Comparison of ENCODE assay signal across 7 cellular contexts in genomic region chr5:52725065-52725746, GRCh38.
A peak's percentile ranks its signal among the peaks of the same experiment; 100 is the strongest.
DNase-seq lines count a peak whose midpoint lies in the region; ATAC-seq lines count a peak whose summit lies in the region.

No MANE protein-coding gene starts in this region.

- H3K4me1 Mint-ChIP-seq in T-cell: peaks cover 67 to 72% (median 70%) of the 10 kb centered on the region in 3 donors

- POLR2A ChIA-PET in T-cell (lab: Charles Lee): interaction anchor here (0.6 to 1.2 kb wide), 4 partner anchors 39 to 209 kb away, joined by 3 to 6 read pairs (median 4); no protein-coding TSS in a partner anchor

- peak overlapping the region; percentile 54 to 68 (median 62) for H3K4me3 Mint-ChIP-seq in T-cell

- H3K27ac Mint-ChIP-seq in T-cell: peak overlapping the region; percentile 91 to 96

- CTCF ChIA-PET in T-cell (lab: Charles Lee): interaction anchor here in 1 of 2 donors (0.5 to 1.7 kb wide), 6 partner anchors 19 to 666 kb away, joined by 3 to 10 read pairs (median 3); no protein-coding TSS in a partner anchor

- peaks cover 0 to 10% (median 8%) of the 10 kb centered on the region in 3 donors for H3K9me3 Mint-ChIP-seq in T-cell

- no peaks in the 10 kb centered on the region for H3K27me3 Mint-ChIP-seq in T-cell

- H3K36me3 Mint-ChIP-seq in T-cell: no peaks in the 10 kb centered on the region

- ATAC-seq in GM19328 (IDR thresholded peaks at IDR 0.05; ENCODE audit: unreplicated experiment) (peak; percentile 69), HG03159 (IDR thresholded peaks at IDR 0.05; ENCODE audit: unreplicated experiment) (peak; percentile 93), T-cell (replicated peaks in 1 of 4) (peak; percentile 98 to 99 (median 99))

- DNase-seq in T-cell (peak; percentile 23 to 87 (median 72)), dermis blood vessel endothelial cell (peak; percentile 81), LoVo (ENCODE audit: low spot score) (no peak), foreskin melanocyte (no peak)
- peak; percentile 34 for DNase-seq in stimulated activated CD4-positive, alpha-beta T cell treated with anti-CD3 and anti-CD28 coated beads, Interleukin-2, amount 100 ng/mL, for 4 hours (ENCODE audit: low read depth)

Comparison
In these comparisons a context has a peak if more than half of its experiments do, and no peak if none do; other contexts are left out.
1. DNase-seq: peak in T-cell (34 of 34), dermis blood vessel endothelial cell (single experiment) and stimulated activated CD4-positive, alpha-beta T cell treated with anti-CD3 and anti-CD28 coated beads, Interleukin-2, amount 100 ng/mL, for 4 hours (single experiment); none in LoVo (single experiment) and foreskin melanocyte (single experiment).
2. Peak in every context shown above with its lines, with median percentiles within 50 percentile points of each other: ATAC-seq.